ENCODE assay signal across 19 cellular contexts in genomic region chr9:81591791-81592190, GRCh38.
"Had no signal": no experiment of that assay in that cellular context is flagged by ENCODE, and none has a peak within 500 bp of the region (broad histone marks: within the 10 kb centered on the region; RNA-seq: fewer than 3 reads in every experiment).

No MANE protein-coding gene starts in this region.

- H3K4me2 ChIP-seq: smooth muscle cell had no signal

- FAIRE-seq: colon, frontal cortex had no signal

- H3K27me3 ChIP-seq: brain microvascular endothelial cell, heart left ventricle, right atrium auricular region, stomach, upper lobe of left lung had no signal

- H3K4me3 ChIP-seq: heart left ventricle, right atrium auricular region, smooth muscle cell, stomach, upper lobe of left lung had no signal

- DNase-seq: activated CD4-positive, alpha-beta T cell treated with anti-CD3 and anti-CD28 coated beads, Interleukin-2, amount 10 ng/mL, durations not matched to agents 24 days and 14 days; activated CD8-positive, alpha-beta T cell treated with anti-CD3 and anti-CD28 coated beads, Interleukin-2, amount 10 ng/mL, durations not matched to agents 7 days and 5 days; activated naive CD4-positive, alpha-beta T cell treated with anti-CD3 and anti-CD28 coated beads for 36 hours; activated T-cell treated with anti-CD3 and anti-CD28 coated beads, Interleukin-2, amount 50 U/mL, for 4 hours; anterior cingulate cortex; brain microvascular endothelial cell; central memory CD4-positive, alpha-beta T cell; endodermal cell; heart left ventricle; stimulated activated CD4-positive, alpha-beta T cell treated with anti-CD3 and anti-CD28 coated beads, Interleukin-4, amount 100 ng/mL, for 24 hours; stomach; T1000 had no signal

- ATAC-seq: activated CD8-positive, alpha-beta T cell treated with anti-CD3 and anti-CD28 coated beads, Interleukin-2, amount 10 ng/mL, durations not matched to agents 7 days and 5 days; activated T-cell treated with anti-CD3 and anti-CD28 coated beads, Interleukin-2, amount 50 U/mL, for 4 hours; heart left ventricle; SK-N-SH treated with all-trans-retinoic acid at 6 μM for 48 hours; stimulated activated effector memory CD8-positive, alpha-beta T cell treated with anti-CD3 and anti-CD28 coated beads, Interleukin-12 subunit alpha, Interleukin-12 subunit beta, amount 100 ng/mL, for 72 hours had no signal

- H3K27ac ChIP-seq: brain microvascular endothelial cell, upper lobe of left lung had no signal

- H3K36me3 ChIP-seq: brain microvascular endothelial cell had no signal

- H3K9me3 ChIP-seq: heart left ventricle, right atrium auricular region, stomach, upper lobe of left lung had no signal
